Comparison of ENCODE assay signal across 1 cellular context in genomic region chr16:12813734-12814133, GRCh38. TPM values are rescaled to one million over a fixed set of nuclear protein-coding genes. Genes with fewer than 3 reads are reported as not detected.
"Had no signal": no experiment of that assay in that cellular context is flagged by ENCODE, and none has a peak within 500 bp of the region (broad histone marks: within the 10 kb centered on the region; RNA-seq: fewer than 3 reads in every experiment).

No MANE protein-coding gene starts in this region.

RNA-seq across cellular contexts. Expression of gene CPPED1, which starts 10.0 kb away (rescaled TPM):
- total RNA-seq: HT-29 had no signal
